Comparison of ENCODE assay signal across 8 cellular contexts in genomic region chr18:7789853-7790552, GRCh38.
A peak's percentile ranks its signal among the peaks of the same experiment; 100 is the strongest.
DNase-seq lines count a peak whose midpoint lies in the region; ATAC-seq and TF ChIP-seq lines count a peak whose summit lies in the region.

No MANE protein-coding gene starts in this region.

- H3K4me3 ChIP-seq in BLaER1, result no peak overlapping the region
- H3K4me3 ChIP-seq in KMS-11 (IDR thresholded peaks at IDR 0.05; ENCODE audit: insufficient read depth, low read depth, low read length), result no peak overlapping the region

- no peaks in the 10 kb centered on the region for H3K4me1 Mint-ChIP-seq in activated T-helper 17 cell treated with anti-CD3 and anti-CD28 coated beads, Interleukin-2, amount 50 U/mL, for 72 hours

- no peaks in the 10 kb centered on the region for H3K27me3 Mint-ChIP-seq in activated T-helper 17 cell treated with anti-CD3 and anti-CD28 coated beads, Interleukin-2, amount 50 U/mL, for 72 hours

- no peak overlapping the region for H3K27ac ChIP-seq in BLaER1
- H3K27ac ChIP-seq in KMS-11, result no peak overlapping the region

- ATAC-seq in GM19395 (IDR thresholded peaks at IDR 0.05; ENCODE audit: unreplicated experiment), result no peak
- ATAC-seq in GM18511 (IDR thresholded peaks at IDR 0.05; ENCODE audit: unreplicated experiment), result no peak
- no peak for ATAC-seq in activated T-helper 17 cell treated with anti-CD3 and anti-CD28 coated beads, Interleukin-2, amount 50 U/mL, for 72 hours (replicated peaks)

- peak; percentile 57 for DNase-seq in amniotic epithelial cell (ENCODE audit: low read depth)
- peak; percentile 47 for DNase-seq in inferior parietal cortex (ENCODE audit: extremely low spot score)
- DNase-seq in middle frontal gyrus (ENCODE audit: extremely low spot score, low spot score), result no peak

- H3K4me2 ChIP-seq in BLaER1 (0 out of 2 replicates have a peak overlapping the region, but pooled peaks have one; percentile 11), KMS-11 (no peak overlapping the region)

- no peak overlapping the region for H3K9ac ChIP-seq in BLaER1
- H3K9ac ChIP-seq in KMS-11, result no peak overlapping the region

- no peaks in the 10 kb centered on the region for H3K9me3 ChIP-seq in BLaER1

- no peak overlapping the region for H3K4me3 Mint-ChIP-seq in activated T-helper 17 cell treated with anti-CD3 and anti-CD28 coated beads, Interleukin-2, amount 50 U/mL, for 72 hours

- peaks cover 8% of the 10 kb centered on the region; the same call in 1 of the 2 replicates for H3K4me1 ChIP-seq in BLaER1
- H3K4me1 ChIP-seq in KMS-11 (ENCODE audit: low read depth, poor library complexity, severe bottlenecking), result no peaks in the 10 kb centered on the region

- H3K9me3 Mint-ChIP-seq in activated T-helper 17 cell treated with anti-CD3 and anti-CD28 coated beads, Interleukin-2, amount 50 U/mL, for 72 hours, result no peaks in the 10 kb centered on the region

- no peak overlapping the region for H3K27ac Mint-ChIP-seq in activated T-helper 17 cell treated with anti-CD3 and anti-CD28 coated beads, Interleukin-2, amount 50 U/mL, for 72 hours

- H3K36me3 Mint-ChIP-seq in activated T-helper 17 cell treated with anti-CD3 and anti-CD28 coated beads, Interleukin-2, amount 50 U/mL, for 72 hours (ENCODE audit: low read depth), result no peaks in the 10 kb centered on the region

- H3K27me3 ChIP-seq in BLaER1, result no peaks in the 10 kb centered on the region
- no peaks in the 10 kb centered on the region for H3K27me3 ChIP-seq in KMS-11 (ENCODE audit: insufficient read depth, low read depth)

- H2AFZ ChIP-seq in KMS-11 (ENCODE audit: low read depth), result no peak overlapping the region

- TF ChIP-seq CTCF in KMS-11 (conservative IDR thresholded peaks at IDR 0.05; ENCODE audit: low read depth, low read length), result peak; percentile 37

- H3K36me3 ChIP-seq in BLaER1 (no peaks in the 10 kb centered on the region), KMS-11 (ENCODE audit: insufficient read depth) (no peaks in the 10 kb centered on the region)

- H3K79me2 ChIP-seq in KMS-11 (ENCODE audit: insufficient read depth, low read depth), result no peaks in the 10 kb centered on the region

- no peaks in the 10 kb centered on the region for H4K20me1 ChIP-seq in BLaER1
- H4K20me1 ChIP-seq in KMS-11 (ENCODE audit: insufficient read depth), result no peaks in the 10 kb centered on the region
